ENCODE assay signal across 5 cellular contexts in genomic region chr3:2819571-2819970, GRCh38.
"Had no signal": no experiment of that assay in that cellular context is flagged by ENCODE, and none has a peak within 500 bp of the region (broad histone marks: within the 10 kb centered on the region; RNA-seq: fewer than 3 reads in every experiment).

No MANE protein-coding gene starts in this region.

- ATAC-seq: HepG2, K562 had no signal

- DNase-seq: IMR-90, KBM-7, KG1 had no signal
